8 cellular contexts compared by ENCODE assay signal in the genomic region with DNA sequence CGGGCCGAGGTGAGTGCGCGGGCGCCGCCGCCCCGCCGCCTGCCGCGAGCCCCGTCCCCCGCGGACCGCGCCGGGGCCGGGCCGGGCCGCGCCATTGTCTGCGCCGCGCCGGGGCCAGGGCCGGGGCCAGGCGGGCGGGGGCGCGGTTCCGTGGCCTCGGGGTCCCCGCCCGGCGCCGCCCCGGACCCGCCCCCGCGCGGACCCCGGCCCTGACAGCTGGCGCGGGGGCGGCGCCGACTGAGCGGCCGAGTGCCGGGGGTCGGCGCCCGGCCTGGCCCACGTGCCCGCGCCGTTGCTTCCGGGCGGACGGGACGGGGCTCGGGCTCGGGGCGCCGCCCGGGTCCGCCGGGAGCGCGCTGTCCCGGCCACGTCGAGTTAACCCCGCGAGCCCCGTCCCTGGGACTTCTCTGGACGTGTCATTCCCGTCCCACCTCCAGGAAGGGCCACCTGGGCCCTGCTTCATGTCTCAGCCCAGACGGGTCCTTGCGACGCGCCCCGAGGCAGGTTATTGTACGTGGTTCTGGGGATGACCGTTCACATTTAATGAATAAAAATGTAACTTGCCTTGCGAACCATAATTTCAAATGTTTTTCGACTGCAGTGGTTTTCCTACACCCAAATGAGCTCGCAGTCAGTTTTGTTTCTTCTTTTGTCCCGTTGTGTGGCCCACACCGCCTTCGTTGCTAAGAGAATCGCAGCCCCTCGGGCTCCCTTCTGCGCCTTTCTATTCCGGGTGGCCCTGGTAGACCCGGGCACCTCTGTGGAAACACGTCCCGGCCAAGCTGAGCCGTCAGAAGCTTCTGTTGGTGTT. TPM values are rescaled to one million over a fixed set of nuclear protein-coding genes. Genes with fewer than 3 reads are reported as not detected.
DNase-seq lines count a peak whose midpoint lies in the region; ATAC-seq, FAIRE-seq and TF ChIP-seq lines count a peak whose summit lies in the region.

No MANE protein-coding gene starts in this region.

- H3K9me3 ChIP-seq in BLaER1 treated with 17β-estradiol and CSF1 and Interleukin-3, amounts not matched to agents 10 nM and 100 nM (replicated peaks in 1 of 11) = no peaks in the 10 kb centered on the region; a peak in 1 of 22 replicates
- H3K9me3 ChIP-seq in RWPE2 (ENCODE audit: severe bottlenecking) (no peaks in the 10 kb centered on the region), mesenchymal stem cell (ENCODE audit: control insufficient read depth, low read length) (no peaks in the 10 kb centered on the region)

- DNase-seq in RWPE2 (ENCODE audit: low spot score) (no peak), mesenchymal stem cell (peak; percentile 53), urothelium cell line (ENCODE audit: low spot score) (peak; percentile 49), KG1 (lab: John Stamatoyannopoulos, UW) (no peak)

- H3K27ac Mint-ChIP-seq in dendritic cell treated with granulocyte-macrophage colony-stimulating factor and Interleukin-4, amounts not matched to agents 40 ng/mL and 50 ng/mL, for 4 days = peak overlapping the region; percentile 91

- H3K36me3 Mint-ChIP-seq in dendritic cell treated with granulocyte-macrophage colony-stimulating factor and Interleukin-4, amounts not matched to agents 40 ng/mL and 50 ng/mL, for 4 days (ENCODE audit: low read depth) = peaks cover 31% of the 10 kb centered on the region

- H3K4me1 ChIP-seq in BLaER1 treated with 17β-estradiol and CSF1 and Interleukin-3, amounts not matched to agents 10 nM and 100 nM = peaks cover 32 to 80% (median 68%) of the 10 kb centered on the region in 10 experiments
- H3K4me1 ChIP-seq in RWPE2 (ENCODE audit: insufficient read depth, poor library complexity, severe bottlenecking) (no peaks in the 10 kb centered on the region), mesenchymal stem cell (ENCODE audit: control insufficient read depth, insufficient read depth, low read depth, low read length) (peaks cover 15% of the 10 kb centered on the region)

- 2% methylated on average over 54 of the region's 99 CpGs for WGBS in mesenchymal stem cell

- no peak for TF ChIP-seq CTCF in RWPE2 (IDR thresholded peaks at IDR 0.05; ENCODE audit: poor library complexity, severe bottlenecking)

- H3K79me1 ChIP-seq in mesenchymal stem cell (replicated peaks; ENCODE audit: low read length, poor library complexity, severe bottlenecking) = peaks cover 2% of the 10 kb centered on the region

- H3K27me3 Mint-ChIP-seq in dendritic cell treated with granulocyte-macrophage colony-stimulating factor and Interleukin-4, amounts not matched to agents 40 ng/mL and 50 ng/mL, for 4 days = peaks cover 18% of the 10 kb centered on the region

- H3K4me2 ChIP-seq in BLaER1 treated with 17β-estradiol and CSF1 and Interleukin-3, amounts not matched to agents 10 nM and 100 nM = peak overlapping the region; percentile 83 to 98 (median 91)
- peak overlapping the region; percentile 63 for H3K4me2 ChIP-seq in mesenchymal stem cell (ENCODE audit: low read length, poor library complexity, severe bottlenecking)

- peak overlapping the region; percentile 74 for H2BK120ac ChIP-seq in mesenchymal stem cell (ENCODE audit: low read depth, low read length)

- no peak for FAIRE-seq in urothelium cell line (lab: Jason Lieb, UNC)

- no peak overlapping the region for H2BK5ac ChIP-seq in mesenchymal stem cell (ENCODE audit: low read depth, low read length, poor library complexity, severe bottlenecking)

- H3K27ac ChIP-seq in BLaER1 treated with 17β-estradiol and CSF1 and Interleukin-3, amounts not matched to agents 10 nM and 100 nM = peak overlapping the region; percentile 79 to 95 (median 91)
- H3K27ac ChIP-seq in RWPE2 (ENCODE audit: poor library complexity, severe bottlenecking) = peak overlapping the region; percentile 48
- peak overlapping the region; percentile 52 for H3K27ac ChIP-seq in mesenchymal stem cell (ENCODE audit: low read length, poor library complexity, severe bottlenecking)

- peak overlapping the region; percentile 77 to 99 (median 96) for H3K4me3 ChIP-seq in BLaER1 treated with 17β-estradiol and CSF1 and Interleukin-3, amounts not matched to agents 10 nM and 100 nM
- peak overlapping the region; percentile 86 for H3K4me3 ChIP-seq in RWPE2 (ENCODE audit: severe bottlenecking)
- H3K4me3 ChIP-seq in mesenchymal stem cell (ENCODE audit: insufficient read depth in 1 of 2, low read depth in 1 of 2, low read length in 2 of 2) = peak overlapping the region; percentile 79 to 96

- H4K20me1 ChIP-seq in BLaER1 treated with 17β-estradiol and CSF1 and Interleukin-3, amounts not matched to agents 10 nM and 100 nM = peaks cover 45 to 66% (median 51%) of the 10 kb centered on the region in 11 experiments

- H2AK5ac ChIP-seq in mesenchymal stem cell (ENCODE audit: low read length, severe bottlenecking) = no peak overlapping the region

- H4K8ac ChIP-seq in mesenchymal stem cell (ENCODE audit: low read length) = no peak overlapping the region

- peak; percentile 1 for ATAC-seq in GM18861 (IDR thresholded peaks at IDR 0.05; ENCODE audit: unreplicated experiment)
- ATAC-seq in HG03066 (IDR thresholded peaks at IDR 0.05; ENCODE audit: low read depth, unreplicated experiment) = peak; percentile 26
- 0 out of 3 replicates have a peak, but pooled peaks have one; percentile 4 for ATAC-seq in RWPE2 (ENCODE audit: low read depth)

- intact Hi-C loops in dendritic cell treated with granulocyte-macrophage colony-stimulating factor and Interleukin-4, amounts not matched to agents 40 ng/mL and 50 ng/mL, for 4 days (cut with micrococcal nuclease) = no loop called here

- peaks cover 5 to 35% (median 23%) of the 10 kb centered on the region in 11 experiments; a peak in 21 of 22 replicates for H3K36me3 ChIP-seq in BLaER1 treated with 17β-estradiol and CSF1 and Interleukin-3, amounts not matched to agents 10 nM and 100 nM
- no peaks in the 10 kb centered on the region for H3K36me3 ChIP-seq in RWPE2 (ENCODE audit: low read depth)
- H3K36me3 ChIP-seq in mesenchymal stem cell (ENCODE audit: control insufficient read depth in 1 of 2, insufficient read depth in 2 of 2, low read depth in 1 of 2, low read length in 2 of 2) = peaks cover 0 to 8% of the 10 kb centered on the region in 2 experiments

- peak overlapping the region in 1 of 2 experiments; percentile 46 for H3K18ac ChIP-seq in mesenchymal stem cell (ENCODE audit: low read depth in 1 of 2, low read length in 2 of 2)

- no peaks in the 10 kb centered on the region for H3K9me3 Mint-ChIP-seq in dendritic cell treated with granulocyte-macrophage colony-stimulating factor and Interleukin-4, amounts not matched to agents 40 ng/mL and 50 ng/mL, for 4 days

- H3K4me1 Mint-ChIP-seq in dendritic cell treated with granulocyte-macrophage colony-stimulating factor and Interleukin-4, amounts not matched to agents 40 ng/mL and 50 ng/mL, for 4 days (ENCODE audit: low read depth) = peaks cover 66% of the 10 kb centered on the region

- H3K14ac ChIP-seq in mesenchymal stem cell (ENCODE audit: low read length in 2 of 2) = peak overlapping the region in 1 of 2 experiments; percentile 92

- H3K27me3 ChIP-seq in BLaER1 treated with 17β-estradiol and CSF1 and Interleukin-3, amounts not matched to agents 10 nM and 100 nM = peaks cover 23 to 35% (median 30%) of the 10 kb centered on the region in 11 experiments
- H3K27me3 ChIP-seq in RWPE2 (ENCODE audit: insufficient read depth, poor library complexity, severe bottlenecking) = peaks cover 16% of the 10 kb centered on the region
- peaks cover 15 to 20% of the 10 kb centered on the region in 2 experiments for H3K27me3 ChIP-seq in mesenchymal stem cell (ENCODE audit: control insufficient read depth in 1 of 2, insufficient read depth in 1 of 2, low read length in 2 of 2)

- peak overlapping the region; percentile 88 to 98 (median 95) for H3K9ac ChIP-seq in BLaER1 treated with 17β-estradiol and CSF1 and Interleukin-3, amounts not matched to agents 10 nM and 100 nM
- H3K9ac ChIP-seq in mesenchymal stem cell (ENCODE audit: low read length) = peak overlapping the region; percentile 95

- H2BK15ac ChIP-seq in mesenchymal stem cell (ENCODE audit: low read depth, poor library complexity, severe bottlenecking) = no peak overlapping the region

- peak overlapping the region; percentile 44 for H2AFZ ChIP-seq in mesenchymal stem cell (ENCODE audit: low read depth, low read length)

- H4K91ac ChIP-seq in mesenchymal stem cell (ENCODE audit: low read length) = no peak overlapping the region

- peak overlapping the region; percentile 97 for H3K4me3 Mint-ChIP-seq in dendritic cell treated with granulocyte-macrophage colony-stimulating factor and Interleukin-4, amounts not matched to agents 40 ng/mL and 50 ng/mL, for 4 days

- H3K4ac ChIP-seq in mesenchymal stem cell (ENCODE audit: low read depth in 1 of 2, low read length in 2 of 2) = peak overlapping the region; percentile 35 to 87

- no peak overlapping the region for H3K23ac ChIP-seq in mesenchymal stem cell (ENCODE audit: low read length in 2 of 2)

- H2BK12ac ChIP-seq in mesenchymal stem cell (ENCODE audit: low read length in 2 of 2) = peak overlapping the region in 1 of 2 experiments; percentile 68

RNA-seq across cellular contexts. Expression of gene ZBED4, which starts 0.5 kb away (rescaled TPM):
- 11.3 TPM for polyA plus RNA-seq in mesenchymal stem cell (2013, experiment 1 of 2)
- 11.2 TPM for polyA plus RNA-seq in mesenchymal stem cell (2013, experiment 2 of 2)

RNA-seq across cellular contexts. Expression of gene BRD1, which starts 26.5 kb away (rescaled TPM):
- 10.2 TPM for polyA plus RNA-seq in mesenchymal stem cell (2013, experiment 1 of 2)
- 10.1 TPM for polyA plus RNA-seq in mesenchymal stem cell (2013, experiment 2 of 2)

Comparison
In these comparisons a context has a peak if more than half of its experiments do, and no peak if none do; other contexts are left out.
1. DNase-seq: peak in mesenchymal stem cell (single experiment) and urothelium cell line (single experiment); none in RWPE2 (single experiment) and KG1 (single experiment).
2. Peak in every context shown above with its lines, with median percentiles within 50 percentile points of each other: H3K27ac ChIP-seq, H3K4me3 ChIP-seq and ATAC-seq.